10 cellular contexts compared by ENCODE assay signal in genomic region chr6:8481727-8482126, GRCh38. TPM values are rescaled to one million over a fixed set of nuclear protein-coding genes. Genes with fewer than 3 reads are reported as not detected.
DNase-seq lines count a peak whose midpoint lies in the region; ATAC-seq and TF ChIP-seq lines count a peak whose summit lies in the region.
"Had no signal": no experiment of that assay in that cellular context is flagged by ENCODE, and none has a peak within 500 bp of the region (broad histone marks: within the 10 kb centered on the region; RNA-seq: fewer than 3 reads in every experiment).

No MANE protein-coding gene starts in this region.

- TF ChIP-seq CTCF in AG09319 (IDR thresholded peaks at IDR 0.05; ENCODE audit: low read depth, low read length) (peak; percentile 44), WTC11 (IDR thresholded peaks at IDR 0.05) (no peak), ascending aorta (IDR thresholded peaks at IDR 0.05) (no peak)

- peaks cover 0 to 8% of the 10 kb centered on the region in 2 donors for H3K9me3 ChIP-seq in ascending aorta

- H3K27me3 Mint-ChIP-seq in WTC11 (ENCODE audit: low read depth) = no peaks in the 10 kb centered on the region

- CTCF ChIA-PET in WTC11 (lab: Charles Lee) = interaction anchor here (0.6 to 1.5 kb wide), 45 partner anchors 8 to 1984 kb away, joined by 3 to 18 read pairs (median 4); no protein-coding TSS in a partner anchor

- no peak overlapping the region for H3K27ac ChIP-seq in ascending aorta
- H3K27ac ChIP-seq: gastroesophageal sphincter had no signal

- H3K36me3 ChIP-seq in ascending aorta = no peaks in the 10 kb centered on the region
- H3K36me3 ChIP-seq: gastroesophageal sphincter had no signal

- H3K27ac Mint-ChIP-seq in WTC11 = no peak overlapping the region

- H3K27me3 ChIP-seq in ascending aorta = no peaks in the 10 kb centered on the region
- H3K27me3 ChIP-seq: gastroesophageal sphincter had no signal

- peaks cover 3% of the 10 kb centered on the region; the same call in 1 of the 2 replicates for H3K9me3 Mint-ChIP-seq in WTC11

- intact Hi-C loops in ascending aorta (cut with DNase I) = no loop called here

- no peak overlapping the region for H3K4me3 Mint-ChIP-seq in WTC11

- POLR2A ChIA-PET in WTC11 (lab: Charles Lee) = interaction anchor here (1.0 kb wide), 1 partner anchor 19 kb away, joined by 3 read pairs; no protein-coding TSS in a partner anchor

- DNase-seq in AG09319 (ENCODE audit: extremely low read depth, low read depth) (no peak), HT-29 (ENCODE audit: low spot score) (peak; percentile 29), WTC11 (ENCODE audit: low spot score) (no peak), cortex of kidney (lab: John Stamatoyannopoulos, UW) (no peak), ascending aorta (ENCODE audit: low spot score in 2 of 2) (no peak)
- DNase-seq: NCI-H187 had no signal

- H3K4me1 Mint-ChIP-seq in WTC11 = no peaks in the 10 kb centered on the region

- no peak overlapping the region for H3K4me3 ChIP-seq in ascending aorta
- H3K4me3 ChIP-seq: gastroesophageal sphincter had no signal

- ATAC-seq in GM18867 (IDR thresholded peaks at IDR 0.05; ENCODE audit: unreplicated experiment) = peak; percentile 89
- peak; percentile 99 for ATAC-seq in WTC11
- no peak for ATAC-seq in GM19023 (IDR thresholded peaks at IDR 0.05; ENCODE audit: unreplicated experiment)
- ATAC-seq in HG02884 (IDR thresholded peaks at IDR 0.05; ENCODE audit: unreplicated experiment) = no peak
- ATAC-seq: gastroesophageal sphincter had no signal

- no peaks in the 10 kb centered on the region for H3K4me1 ChIP-seq in ascending aorta
- H3K4me1 ChIP-seq: gastroesophageal sphincter had no signal

- H3K36me3 Mint-ChIP-seq in WTC11 = no peaks in the 10 kb centered on the region

TF ChIP-seq in WTC11, 78 proteins besides CTCF, POLR2A, EP300 and RAD21:
- no peak for TF ChIP-seq ZBTB21 (CRISPR knock-in tag; IDR thresholded peaks at IDR 0.05; ENCODE audit: borderline replicate concordance)
- TF ChIP-seq TP53 (CRISPR knock-in tag; IDR thresholded peaks at IDR 0.05) = no peak
- no peak for TF ChIP-seq ZNF671 (CRISPR knock-in tag; IDR thresholded peaks at IDR 0.05)
- no peak for TF ChIP-seq FOXK1 (CRISPR knock-in tag; IDR thresholded peaks at IDR 0.05)
- TF ChIP-seq SP1 (CRISPR knock-in tag; conservative IDR thresholded peaks at IDR 0.05) = no peak
- no peak for TF ChIP-seq CREB1 (CRISPR knock-in tag; IDR thresholded peaks at IDR 0.05)
- no peak for TF ChIP-seq ZNF317 (CRISPR knock-in tag; IDR thresholded peaks at IDR 0.05; ENCODE audit: borderline replicate concordance, low read depth)
- no peak for TF ChIP-seq KAT7 (CRISPR knock-in tag; IDR thresholded peaks at IDR 0.05; ENCODE audit: borderline replicate concordance)
- TF ChIP-seq ATF2 (CRISPR knock-in tag; IDR thresholded peaks at IDR 0.05; ENCODE audit: borderline replicate concordance, low read depth) = no peak
- no peak for TF ChIP-seq ESRRA (CRISPR knock-in tag; IDR thresholded peaks at IDR 0.05; ENCODE audit: borderline replicate concordance)
- TF ChIP-seq MYBL2 (CRISPR knock-in tag; IDR thresholded peaks at IDR 0.05) = no peak
- no peak for TF ChIP-seq TEAD4 (CRISPR knock-in tag; IDR thresholded peaks at IDR 0.05)
- no peak for TF ChIP-seq ATF6 (CRISPR knock-in tag; IDR thresholded peaks at IDR 0.05)
- no peak for TF ChIP-seq NFYB (CRISPR knock-in tag; conservative IDR thresholded peaks at IDR 0.05; ENCODE audit: low read depth)
- no peak for TF ChIP-seq FOXJ3 (CRISPR knock-in tag; IDR thresholded peaks at IDR 0.05; ENCODE audit: borderline replicate concordance)
- no peak for TF ChIP-seq ZNF121 (CRISPR knock-in tag; IDR thresholded peaks at IDR 0.05)
- no peak for TF ChIP-seq ZNF425 (CRISPR knock-in tag; conservative IDR thresholded peaks at IDR 0.05)
- no peak for TF ChIP-seq IRF1 (CRISPR knock-in tag; IDR thresholded peaks at IDR 0.05)
- no peak for TF ChIP-seq GTF2I (CRISPR knock-in tag; conservative IDR thresholded peaks at IDR 0.05)

RNA-seq across cellular contexts. Expression of gene SLC35B3, which starts 46.4 kb away (rescaled TPM):
- 4.4 and 5.1 TPM in 2 replicates for total RNA-seq in HT-29 (2014; rRNA removed; shearing (Covaris generic))
- total RNA-seq in WTC11 (2021) = 8.4 to 9.9 TPM (median 9.7 TPM) in 3 replicates
- total RNA-seq in ascending aorta = 11.3 TPM

Comparison
In these comparisons a context has a peak if more than half of its experiments do, and no peak if none do; other contexts are left out.
1. ATAC-seq: peak in GM18867 (single experiment) and WTC11 (single experiment); none in GM19023 (single experiment) and HG02884 (single experiment).